8 cellular contexts compared by ENCODE assay signal in the genomic region with DNA sequence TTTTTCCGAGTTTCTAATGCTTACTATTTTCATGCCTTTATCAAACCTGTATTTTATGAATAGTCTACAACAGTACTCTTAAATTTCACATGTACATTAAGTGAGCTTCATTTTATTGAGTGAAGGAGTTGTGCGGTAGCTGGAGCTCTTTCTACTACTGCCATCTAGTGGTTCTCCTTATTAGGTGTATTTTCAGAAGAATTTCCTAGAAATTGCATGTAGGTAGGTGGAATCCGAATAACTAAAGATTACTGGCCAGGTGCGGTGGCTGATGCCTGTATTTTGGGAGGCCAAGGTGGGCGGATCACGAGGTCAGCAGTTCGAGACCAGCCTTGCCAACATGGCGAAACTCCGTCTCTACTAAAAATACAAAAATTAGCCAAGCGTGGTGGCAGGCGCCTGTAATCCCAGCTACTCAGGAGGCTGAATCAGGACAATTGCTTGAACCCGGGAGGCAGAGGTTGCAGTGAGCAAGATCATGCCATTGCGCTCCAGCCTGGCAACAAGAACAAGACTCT. TPM values are rescaled to one million over a fixed set of nuclear protein-coding genes. Genes with fewer than 3 reads are reported as not detected.
DNase-seq lines count a peak whose midpoint lies in the region; ATAC-seq and TF ChIP-seq lines count a peak whose summit lies in the region.

No MANE protein-coding gene starts in this region.

- intact Hi-C loops in HCT116 (cut with micrococcal nuclease): loop anchor here (1.0 to 2.0 kb wide), 3 partner anchors 133 to 486 kb away; no protein-coding TSS in a partner anchor

- no peaks in the 10 kb centered on the region for H3K9me3 ChIP-seq in HCT116 (ENCODE audit: control insufficient read depth in 1 of 2, insufficient read depth in 1 of 2, low read depth in 1 of 2, low read length in 2 of 2)

- H2AFZ ChIP-seq in HCT116 (ENCODE audit: low read depth, low read length, poor library complexity, severe bottlenecking): peak overlapping the region; percentile 95

- no peaks in the 10 kb centered on the region for H4K20me1 ChIP-seq in HCT116 (ENCODE audit: insufficient read depth)

- TF ChIP-seq CTCF in HCT116 (IDR thresholded peaks at IDR 0.05 in 2 of 3, conservative IDR thresholded peaks at IDR 0.05 in 1 of 3; ENCODE audit: borderline replicate concordance in 1 of 3, insufficient read depth in 1 of 3, low read depth in 2 of 3, low read length in 2 of 3): peak; percentile 62 to 83 (median 81)
- TF ChIP-seq CTCF in epithelial cell of proximal tubule (conservative IDR thresholded peaks at IDR 0.05; ENCODE audit: low read depth, low read length): peak; percentile 84

- BruUV-seq in HCT116 (replicated peaks; lab: Mats Ljungman, UMichigan): no TSS peak

- peaks cover 3% of the 10 kb centered on the region for H3K27me3 Mint-ChIP-seq in activated naive CD4-positive, alpha-beta T cell treated with anti-CD3 and anti-CD28 coated beads, Interleukin-2, amount 50 U/mL, for 24 hours
- peaks cover 0 to 11% (median 0%) of the 10 kb centered on the region in 5 donors for H3K27me3 Mint-ChIP-seq in naive thymus-derived CD8-positive, alpha-beta T cell

- RAD21 ChIA-PET in HCT116 (lab: Charles Lee; ENCODE audit: low non-redundant PET in 1 of 2, low total read pairs in 2 of 2, uncharacterized antibody in 2 of 2, unreplicated experiment in 2 of 2): interaction anchor here (0.6 to 1.2 kb wide), 9 partner anchors 12 to 487 kb away, joined by 3 to 13 read pairs (median 5); no protein-coding TSS in a partner anchor

- peaks cover 21% of the 10 kb centered on the region for H3K4me1 Mint-ChIP-seq in activated naive CD4-positive, alpha-beta T cell treated with anti-CD3 and anti-CD28 coated beads, Interleukin-2, amount 50 U/mL, for 24 hours
- peaks cover 3 to 24% (median 22%) of the 10 kb centered on the region in 4 donors for H3K4me1 Mint-ChIP-seq in naive thymus-derived CD8-positive, alpha-beta T cell

- no peak for DNase-seq in activated naive CD4-positive, alpha-beta T cell (lab: John Stamatoyannopoulos, UW)
- peak; percentile 66 for DNase-seq in HCT116 (ENCODE audit: low read depth, low spot score)
- DNase-seq in NAMALWA (ENCODE audit: low spot score): peak; percentile 70
- peak; percentile 56 for DNase-seq in SK-N-DZ (ENCODE audit: low spot score)
- peak; percentile 18 for DNase-seq in epithelial cell of proximal tubule (ENCODE audit: low read depth)
- peak in 4 of 10 donors; percentile 5 to 62 (median 62) for DNase-seq in naive thymus-derived CD8-positive, alpha-beta T cell
- no peak for DNase-seq in activated effector memory CD4-positive, alpha-beta T cell treated with anti-CD3 and anti-CD28 coated beads, Interleukin-2, amount 50 U/mL, for 16 hours

- peak; percentile 96 for TF ChIP-seq RAD21 in HCT116 (IDR thresholded peaks at IDR 0.05; ENCODE audit: low read depth)

- H3K4me3 Mint-ChIP-seq in activated naive CD4-positive, alpha-beta T cell treated with anti-CD3 and anti-CD28 coated beads, Interleukin-2, amount 50 U/mL, for 24 hours: peak overlapping the region; percentile 70
- peak overlapping the region in 5 of 10 donors; percentile 29 to 78 (median 50) for H3K4me3 Mint-ChIP-seq in naive thymus-derived CD8-positive, alpha-beta T cell

- H3K27me3 ChIP-seq in HCT116 (ENCODE audit: insufficient read depth, low read length): no peaks in the 10 kb centered on the region

- ATAC-seq in HCT116: peak; percentile 90
- peak; percentile 56 to 67 for ATAC-seq in naive thymus-derived CD8-positive, alpha-beta T cell

- H3K79me2 ChIP-seq in HCT116 (ENCODE audit: insufficient read depth, low read length): no peaks in the 10 kb centered on the region

- H3K36me3 Mint-ChIP-seq in activated naive CD4-positive, alpha-beta T cell treated with anti-CD3 and anti-CD28 coated beads, Interleukin-2, amount 50 U/mL, for 24 hours: no peaks in the 10 kb centered on the region
- no peaks in the 10 kb centered on the region for H3K36me3 Mint-ChIP-seq in naive thymus-derived CD8-positive, alpha-beta T cell

- H3K4me2 ChIP-seq in HCT116 (ENCODE audit: low read length): no peak overlapping the region

- H3K9me3 Mint-ChIP-seq in activated naive CD4-positive, alpha-beta T cell treated with anti-CD3 and anti-CD28 coated beads, Interleukin-2, amount 50 U/mL, for 24 hours: no peaks in the 10 kb centered on the region
- no peaks in the 10 kb centered on the region for H3K9me3 Mint-ChIP-seq in naive thymus-derived CD8-positive, alpha-beta T cell

- no peak overlapping the region for H3K4me3 ChIP-seq in HCT116 (replicated peaks in 1 of 2; ENCODE audit: low read depth in 1 of 2, low read length in 2 of 2)
- peak overlapping the region; percentile 14 for H3K4me3 ChIP-seq in epithelial cell of proximal tubule (ENCODE audit: low read depth, low read length)

- no peak overlapping the region for H3K9ac ChIP-seq in HCT116 (ENCODE audit: low read length)

- H3K27ac Mint-ChIP-seq in activated naive CD4-positive, alpha-beta T cell treated with anti-CD3 and anti-CD28 coated beads, Interleukin-2, amount 50 U/mL, for 24 hours: peak overlapping the region; percentile 70
- H3K27ac Mint-ChIP-seq in naive thymus-derived CD8-positive, alpha-beta T cell: peak overlapping the region in 4 of 10 donors; percentile 14 to 85 (median 56)

- TF ChIP-seq POLR2A in HCT116 (IDR thresholded peaks at IDR 0.05; ENCODE audit: borderline replicate concordance, extremely low read depth, insufficient read depth, insufficient read length): no peak

- POLR2A ChIA-PET in HCT116 (lab: Charles Lee): interaction anchor here (0.8 to 1.3 kb wide), 3 partner anchors 81 to 133 kb away, joined by 3 to 4 read pairs (median 3); a partner anchor contains a TSS
- POLR2A ChIA-PET in naive thymus-derived CD8-positive, alpha-beta T cell (lab: Charles Lee): interaction anchor here (1.0 kb wide), 1 partner anchor 144 kb away, joined by 10 read pairs; a partner anchor contains a TSS

- H3K27ac ChIP-seq in HCT116 (ENCODE audit: low read depth, low read length): no peak overlapping the region

- no peaks in the 10 kb centered on the region for H3K36me3 ChIP-seq in HCT116 (ENCODE audit: control insufficient read depth in 1 of 2, insufficient read depth in 2 of 2, low read length in 2 of 2)

- H3K9me2 ChIP-seq in HCT116 (ENCODE audit: insufficient read depth): no peaks in the 10 kb centered on the region

- no peaks in the 10 kb centered on the region; a peak in 1 of 4 replicates for H3K4me1 ChIP-seq in HCT116 (ENCODE audit: control insufficient read depth in 1 of 2, insufficient read depth in 2 of 2, low read length in 2 of 2)

- CTCF ChIA-PET in HCT116 (lab: Charles Lee): interaction anchor here (0.6 to 1.8 kb wide), 33 partner anchors 9 to 487 kb away, joined by 3 to 74 read pairs (median 4); a partner anchor contains a TSS

TF ChIP-seq in HCT116, 20 proteins besides CTCF, POLR2A, EP300 and RAD21:
- TF ChIP-seq SP1 (IDR thresholded peaks at IDR 0.05; ENCODE audit: low read depth) (no peak), EGR1 (IDR thresholded peaks at IDR 0.05; ENCODE audit: low read depth) (peak; percentile 79), POLR2AphosphoS5 (IDR thresholded peaks at IDR 0.05; ENCODE audit: low read depth, low read length) (no peak), YY1 (IDR thresholded peaks at IDR 0.05; ENCODE audit: extremely low read depth, insufficient replicate concordance, low read depth, low read length) (no peak), ZFX (IDR thresholded peaks at IDR 0.05) (no peak), CEBPB (IDR thresholded peaks at IDR 0.05; ENCODE audit: low read depth) (no peak), CBX3 (IDR thresholded peaks at IDR 0.05; ENCODE audit: low read depth) (peak; percentile 73; the same call in 1 of the 2 replicates)
- TF ChIP-seq, protein P1, sequence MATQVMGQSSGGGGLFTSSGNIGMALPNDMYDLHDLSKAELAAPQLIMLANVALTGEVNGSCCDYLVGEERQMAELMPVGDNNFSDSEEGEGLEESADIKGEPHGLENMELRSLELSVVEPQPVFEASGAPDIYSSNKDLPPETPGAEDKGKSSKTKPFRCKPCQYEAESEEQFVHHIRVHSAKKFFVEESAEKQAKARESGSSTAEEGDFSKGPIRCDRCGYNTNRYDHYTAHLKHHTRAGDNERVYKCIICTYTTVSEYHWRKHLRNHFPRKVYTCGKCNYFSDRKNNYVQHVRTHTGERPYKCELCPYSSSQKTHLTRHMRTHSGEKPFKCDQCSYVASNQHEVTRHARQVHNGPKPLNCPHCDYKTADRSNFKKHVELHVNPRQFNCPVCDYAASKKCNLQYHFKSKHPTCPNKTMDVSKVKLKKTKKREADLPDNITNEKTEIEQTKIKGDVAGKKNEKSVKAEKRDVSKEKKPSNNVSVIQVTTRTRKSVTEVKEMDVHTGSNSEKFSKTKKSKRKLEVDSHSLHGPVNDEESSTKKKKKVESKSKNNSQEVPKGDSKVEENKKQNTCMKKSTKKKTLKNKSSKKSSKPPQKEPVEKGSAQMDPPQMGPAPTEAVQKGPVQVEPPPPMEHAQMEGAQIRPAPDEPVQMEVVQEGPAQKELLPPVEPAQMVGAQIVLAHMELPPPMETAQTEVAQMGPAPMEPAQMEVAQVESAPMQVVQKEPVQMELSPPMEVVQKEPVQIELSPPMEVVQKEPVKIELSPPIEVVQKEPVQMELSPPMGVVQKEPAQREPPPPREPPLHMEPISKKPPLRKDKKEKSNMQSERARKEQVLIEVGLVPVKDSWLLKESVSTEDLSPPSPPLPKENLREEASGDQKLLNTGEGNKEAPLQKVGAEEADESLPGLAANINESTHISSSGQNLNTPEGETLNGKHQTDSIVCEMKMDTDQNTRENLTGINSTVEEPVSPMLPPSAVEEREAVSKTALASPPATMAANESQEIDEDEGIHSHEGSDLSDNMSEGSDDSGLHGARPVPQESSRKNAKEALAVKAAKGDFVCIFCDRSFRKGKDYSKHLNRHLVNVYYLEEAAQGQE (IDR thresholded peaks at IDR 0.05; ENCODE audit: low read depth): no peak

RNA-seq across cellular contexts. Expression of a gene that starts 38.3 kb away (rescaled TPM):
- total RNA-seq in HCT116 (2021; ENCODE audit: unreplicated experiment) (not detected), epithelial cell of proximal tubule (not detected in 2 replicates)
- not detected in 2 replicates for polyA plus RNA-seq in HCT116 (2012)
- not detected in 2 replicates for polyA plus RNA-seq in SK-N-DZ (2014; cell fraction: cytosol; rRNA removed)
- polyA plus RNA-seq in SK-N-DZ (2014; cell fraction: nucleus; rRNA removed): not detected in 2 replicates
- not detected for total RNA-seq in naive thymus-derived CD8-positive, alpha-beta T cell
- polyA plus RNA-seq in naive thymus-derived CD8-positive, alpha-beta T cell: not detected

Comparison
In these comparisons a context has a peak if more than half of its experiments do, and no peak if none do; other contexts are left out.
1. DNase-seq: peak in HCT116 (single experiment), NAMALWA (single experiment), SK-N-DZ (single experiment) and epithelial cell of proximal tubule (single experiment); none in activated naive CD4-positive, alpha-beta T cell (0 of 4) and activated effector memory CD4-positive, alpha-beta T cell treated with anti-CD3 and anti-CD28 coated beads, Interleukin-2, amount 50 U/mL, for 16 hours (single experiment).